ENCODE assay signal across 17 cellular contexts in the genomic region with DNA sequence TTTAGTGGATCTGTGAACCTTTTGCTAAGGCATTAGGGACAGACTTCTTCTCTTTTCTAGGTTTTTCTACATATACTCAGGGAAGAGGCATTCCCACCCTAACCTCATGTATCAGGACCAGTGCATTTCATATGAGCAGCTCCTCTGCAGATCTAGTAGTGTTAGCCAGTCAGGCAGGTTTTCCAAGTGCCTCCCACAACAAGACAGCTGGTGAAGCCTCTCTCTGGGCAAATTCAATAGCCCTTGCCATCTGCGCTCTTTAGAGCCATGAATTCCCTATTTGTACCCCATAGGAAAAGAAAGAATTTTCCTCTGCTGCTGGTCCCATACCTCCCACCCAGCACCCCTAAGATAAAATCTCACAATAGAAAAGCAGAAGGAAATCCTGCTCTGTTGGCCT.
A peak's percentile ranks its signal among the peaks of the same experiment; 100 is the strongest.
DNase-seq lines count a peak whose midpoint lies in the region; ATAC-seq and TF ChIP-seq lines count a peak whose summit lies in the region.
"Had no signal": no experiment of that assay in that cellular context is flagged by ENCODE, and none has a peak within 500 bp of the region (broad histone marks: within the 10 kb centered on the region; RNA-seq: fewer than 3 reads in every experiment).

No MANE protein-coding gene starts in this region.

- no peak overlapping the region for H3K27ac ChIP-seq in upper lobe of left lung
- no peak overlapping the region for H3K27ac ChIP-seq in right cardiac atrium (ENCODE audit: low read length)
- H3K27ac ChIP-seq: A549 had no signal

- H3K27me3 ChIP-seq in upper lobe of left lung (no peaks in the 10 kb centered on the region), right cardiac atrium (ENCODE audit: control insufficient read depth, insufficient read depth) (no peaks in the 10 kb centered on the region)

- H3K4me3 ChIP-seq in upper lobe of left lung (no peak overlapping the region), right cardiac atrium (ENCODE audit: low read length) (no peak overlapping the region)
- H3K4me3 ChIP-seq: A549 had no signal

- DNase-seq in NCI-H82 (lab: John Stamatoyannopoulos, UW) (peak; percentile 11), NCI-H82 treated with DMSO at 0.1 percent for 48 hours (lab: John Stamatoyannopoulos, UW; ENCODE audit: unreplicated experiment) (no peak), NCI-H446 (lab: John Stamatoyannopoulos, UW) (peak; percentile 63 to 86), cerebellar cortex (ENCODE audit: low spot score) (peak; percentile 82), upper lobe of left lung (no peak), right cardiac atrium (no peak)
- DNase-seq: COR-L47, DMS79 treated with DMSO at 0.1 percent for 48 hours, GOT3, KBM-7, NCI-H1417 treated with DMSO at 0.1 percent for 48 hours, NCI-H2029 treated with DMSO at 0.1 percent for 48 hours, NCI-H226, SHP77 had no signal

- H3K9me3 ChIP-seq in upper lobe of left lung: no peaks in the 10 kb centered on the region
- H3K9me3 ChIP-seq in right cardiac atrium (ENCODE audit: control insufficient read depth, low read length): no peaks in the 10 kb centered on the region
- H3K9me3 ChIP-seq: A549 had no signal

- intact Hi-C loops in right cardiac atrium (cut with DNase I): no loop called here

- no peak for TF ChIP-seq CTCF in upper lobe of left lung (IDR thresholded peaks at IDR 0.05)

- no peak for TF ChIP-seq EP300 in upper lobe of left lung (IDR thresholded peaks at IDR 0.05)

- 82 to 100% methylated on average over 1 of the region's 1 CpG for WGBS in upper lobe of left lung, 2 donors
- 88% methylated on average over 1 of the region's 1 CpG for WGBS in right cardiac atrium

- no peak for TF ChIP-seq POLR2A in upper lobe of left lung (IDR thresholded peaks at IDR 0.05)

- no peaks in the 10 kb centered on the region for H3K36me3 ChIP-seq in upper lobe of left lung

- ATAC-seq in HG03469 (IDR thresholded peaks at IDR 0.05; ENCODE audit: unreplicated experiment) (no peak), upper lobe of left lung (ENCODE audit: low FRiP score in 2 of 2) (no peak), right cardiac atrium (no peak), GM21619 (IDR thresholded peaks at IDR 0.05; ENCODE audit: unreplicated experiment) (no peak)
- ATAC-seq: A549 had no signal

- H3K4me1 ChIP-seq in upper lobe of left lung (no peaks in the 10 kb centered on the region), right cardiac atrium (ENCODE audit: control insufficient read depth, insufficient read depth, low read length) (no peaks in the 10 kb centered on the region)
- H3K4me1 ChIP-seq: A549 had no signal

Comparison
In these comparisons a context has a peak if more than half of its experiments do, and no peak if none do; other contexts are left out.
1. DNase-seq: peak in NCI-H82 (single experiment), NCI-H446 (2 of 2) and cerebellar cortex (single experiment); none in NCI-H82 treated with DMSO at 0.1 percent for 48 hours (single experiment), upper lobe of left lung (0 of 2) and right cardiac atrium (0 of 3).